In genomic region chr5:34716986-34717385, GRCh38 we compare ENCODE assay signal across 16 cellular contexts.
A peak's percentile ranks its signal among the peaks of the same experiment; 100 is the strongest.
DNase-seq lines count a peak whose midpoint lies in the region; ATAC-seq and TF ChIP-seq lines count a peak whose summit lies in the region.
"Had no signal": no experiment of that assay in that cellular context is flagged by ENCODE, and none has a peak within 500 bp of the region (broad histone marks: within the 10 kb centered on the region; RNA-seq: fewer than 3 reads in every experiment).

No MANE protein-coding gene starts in this region.

- H3T11ph ChIP-seq in H9 (ENCODE audit: low read length): no peak overlapping the region

- H3K4me3 ChIP-seq in foreskin fibroblast (ENCODE audit: low read depth in 1 of 2, low read length in 2 of 2) (peak overlapping the region in 1 of 2 donors; percentile 2), spleen (no peak overlapping the region), OCI-LY7 (ENCODE audit: low read depth, low read length, poor library complexity, severe bottlenecking) (no peak overlapping the region)
- H3K4me3 ChIP-seq: HAP-1 had no signal

- no peak overlapping the region for H3K9ac ChIP-seq in H9 (ENCODE audit: extremely low read depth, insufficient read length, low read length)
- H3K9ac ChIP-seq: KMS-11 had no signal

- H3K9me2 ChIP-seq in OCI-LY7 (ENCODE audit: insufficient read depth, low read length): no peaks in the 10 kb centered on the region

- H3K27me3 Mint-ChIP-seq in H9 (ENCODE audit: low read depth) (no peaks in the 10 kb centered on the region), progenitor cell of endocrine pancreas (no peaks in the 10 kb centered on the region)

- no peak overlapping the region for H4K91ac ChIP-seq in H9 (ENCODE audit: insufficient read length, low read depth, low read length)

- H3K14ac ChIP-seq in H9 (ENCODE audit: insufficient read depth, low read length): no peak overlapping the region

- H2AK5ac ChIP-seq in H9 (ENCODE audit: insufficient read length, low read length): no peak overlapping the region

- H3K4me2 ChIP-seq in H9 (ENCODE audit: insufficient read depth, insufficient read length, low read length): no peak overlapping the region
- no peak overlapping the region for H3K4me2 ChIP-seq in OCI-LY7 (ENCODE audit: low read length)
- H3K4me2 ChIP-seq: KMS-11 had no signal

- no peak overlapping the region for H2BK120ac ChIP-seq in H9 (ENCODE audit: low read depth, low read length, poor library complexity, severe bottlenecking)

- POLR2A ChIA-PET in OCI-LY7 (lab: Charles Lee): interaction anchor here (0.5 kb wide), 1 partner anchor 188 kb away, joined by 4 read pairs; no protein-coding TSS in a partner anchor

- no peak overlapping the region for H4K8ac ChIP-seq in H9 (replicated peaks; ENCODE audit: insufficient read length, low read depth, low read length)

- no peak for ATAC-seq in HG03139 (IDR thresholded peaks at IDR 0.05; ENCODE audit: unreplicated experiment)

- H3K79me1 ChIP-seq in H9 (ENCODE audit: insufficient read depth, low read depth, low read length, poor library complexity, severe bottlenecking): no peaks in the 10 kb centered on the region

- H3K27me3 ChIP-seq in H9 (ENCODE audit: insufficient read depth, low read length): no peaks in the 10 kb centered on the region
- H3K27me3 ChIP-seq in spleen (replicated peaks in 1 of 7): no peaks in the 10 kb centered on the region
- H3K27me3 ChIP-seq: BE2C had no signal

- no peak overlapping the region for H4K5ac ChIP-seq in H9 (ENCODE audit: insufficient read length, low read depth, low read length)

- no peak overlapping the region for H2BK15ac ChIP-seq in H9 (ENCODE audit: low read depth, low read length)

- TF ChIP-seq POLR2A in spleen (IDR thresholded peaks at IDR 0.05): no peak

- H3K9me3 ChIP-seq in H9 (ENCODE audit: control insufficient read depth, low read depth, low read length): no peaks in the 10 kb centered on the region
- no peaks in the 10 kb centered on the region for H3K9me3 ChIP-seq in spleen
- H3K9me3 ChIP-seq in OCI-LY7 (ENCODE audit: low read length): no peaks in the 10 kb centered on the region
- H3K9me3 ChIP-seq: BE2C, HAP-1 had no signal

- H3K4me1 ChIP-seq in H9 (ENCODE audit: insufficient read depth, low read length) (peaks cover 22% of the 10 kb centered on the region; the same call in 1 of the 2 replicates), spleen (peaks cover 5 to 50% (median 21%) of the 10 kb centered on the region in 6 donors), OCI-LY7 (ENCODE audit: insufficient read depth, low read length, poor library complexity, severe bottlenecking) (no peaks in the 10 kb centered on the region)
- H3K4me1 ChIP-seq: BE2C, HAP-1 had no signal

- H3K79me2 ChIP-seq in H9 (ENCODE audit: insufficient read depth, low read length) (peaks cover 22% of the 10 kb centered on the region; the same call in 1 of the 2 replicates), OCI-LY7 (ENCODE audit: insufficient read depth, low read depth, low read length) (no peaks in the 10 kb centered on the region)

- no peak overlapping the region for H2BK20ac ChIP-seq in H9 (ENCODE audit: low read depth, low read length, poor library complexity, severe bottlenecking)

- BruUV-seq in OCI-LY7 (replicated peaks; lab: Mats Ljungman, UMichigan): no TSS peak

- H3K27ac ChIP-seq in H9 (ENCODE audit: insufficient read length, low read depth, low read length) (peak overlapping the region; percentile 92), spleen (peak overlapping the region in 7 of 8 donors; percentile 22 to 70 (median 48)), OCI-LY7 (ENCODE audit: low read depth, low read length, poor library complexity, severe bottlenecking) (no peak overlapping the region)
- H3K27ac ChIP-seq: KMS-11 had no signal

- H3K4ac ChIP-seq in H9 (ENCODE audit: low read depth, low read length): no peak overlapping the region

- H3K27ac Mint-ChIP-seq in H9: peak overlapping the region; percentile 78 to 94 (median 82); a peak in 6 of 7 replicates
- H3K27ac Mint-ChIP-seq in progenitor cell of endocrine pancreas: no peak overlapping the region
- H3K27ac Mint-ChIP-seq: activated CD4-positive, alpha-beta memory T cell treated with anti-CD3 and anti-CD28 coated beads, Interleukin-2, amount 10 ng/mL, durations not matched to agents 7 days and 5 days had no signal

- H2BK12ac ChIP-seq in H9 (ENCODE audit: insufficient read length, low read depth, low read length): no peak overlapping the region

- intact Hi-C loops in spleen (cut with DNase I; ENCODE audit: low total_unique reads): no loop called here
- intact Hi-C loops in OCI-LY7 (cut with micrococcal nuclease; ENCODE audit: unreplicated experiment): no loop called here

- H4K20me1 ChIP-seq in H9 (ENCODE audit: control insufficient read depth, insufficient read depth, insufficient read length): no peaks in the 10 kb centered on the region
- H4K20me1 ChIP-seq in OCI-LY7 (ENCODE audit: insufficient read depth, low read length): no peaks in the 10 kb centered on the region

- peaks cover 40 to 50% of the 10 kb centered on the region in 2 experiments for H3K4me1 Mint-ChIP-seq in H9
- peaks cover 26% of the 10 kb centered on the region for H3K4me1 Mint-ChIP-seq in progenitor cell of endocrine pancreas (ENCODE audit: low read depth)
- H3K4me1 Mint-ChIP-seq: activated CD4-positive, alpha-beta memory T cell treated with anti-CD3 and anti-CD28 coated beads, Interleukin-2, amount 10 ng/mL, durations not matched to agents 7 days and 5 days had no signal

- H3K23ac ChIP-seq in H9 (ENCODE audit: insufficient read length, low read depth, low read length): no peak overlapping the region

- no peak overlapping the region for H2AFZ ChIP-seq in H9 (ENCODE audit: low read length)
- H2AFZ ChIP-seq in OCI-LY7 (ENCODE audit: low read length): no peak overlapping the region

- no peak overlapping the region for H2BK5ac ChIP-seq in H9 (ENCODE audit: insufficient read length, low read length)

- H3K36me3 ChIP-seq in spleen: no peaks in the 10 kb centered on the region
- H3K36me3 ChIP-seq in OCI-LY7 (ENCODE audit: insufficient read depth, low read length): no peaks in the 10 kb centered on the region
- H3K36me3 ChIP-seq: BE2C had no signal

- CTCF ChIA-PET in OCI-LY7 (lab: Charles Lee; ENCODE audit: unreplicated experiment): no interaction called here

- H3K9me3 Mint-ChIP-seq in H9: no peaks in the 10 kb centered on the region; a peak in 1 of 5 replicates
- peaks cover 4% of the 10 kb centered on the region for H3K9me3 Mint-ChIP-seq in progenitor cell of endocrine pancreas (ENCODE audit: low read depth)
- H3K9me3 Mint-ChIP-seq: activated CD4-positive, alpha-beta memory T cell treated with anti-CD3 and anti-CD28 coated beads, Interleukin-2, amount 10 ng/mL, durations not matched to agents 7 days and 5 days had no signal

- no peak overlapping the region for H3K56ac ChIP-seq in H9 (ENCODE audit: insufficient read length, low read depth, low read length)

- no peak overlapping the region for H3K18ac ChIP-seq in H9 (ENCODE audit: insufficient read length, low read depth, low read length)

- no peaks in the 10 kb centered on the region for H3K23me2 ChIP-seq in H9 (ENCODE audit: insufficient read length, low read depth, low read length, poor library complexity, severe bottlenecking)

- no peak for DNase-seq in H9
- peak; percentile 68 for DNase-seq in amniotic epithelial cell (ENCODE audit: low read depth)
- peak; percentile 41 to 66 for DNase-seq in foreskin fibroblast
- no peak for DNase-seq in spleen
- DNase-seq in OCI-LY7 (ENCODE audit: low spot score): no peak
- DNase-seq in NCI-H2029 treated with DMSO at 0.1 percent for 48 hours (lab: John Stamatoyannopoulos, UW): no peak
- DNase-seq in progenitor cell of endocrine pancreas (ENCODE audit: low spot score, unreplicated experiment): no peak
- DNase-seq: activated CD4-positive, alpha-beta memory T cell treated with anti-CD3 and anti-CD28 coated beads, Interleukin-2, amount 10 ng/mL, durations not matched to agents 7 days and 5 days; BE2C; hypothalamus; left cardiac atrium; naive B cell; NCI-H1436 treated with DMSO at 0.1 percent for 48 hours had no signal

- H3K36me3 Mint-ChIP-seq in H9 (ENCODE audit: insufficient read depth in 1 of 3, low read depth in 3 of 3) (peaks cover 4 to 16% (median 13%) of the 10 kb centered on the region in 3 experiments; a peak in 6 of 7 replicates), progenitor cell of endocrine pancreas (ENCODE audit: insufficient read depth) (peaks cover 19% of the 10 kb centered on the region)
- H3K36me3 Mint-ChIP-seq: naive B cell had no signal

- H3K4me3 Mint-ChIP-seq in H9 (peak overlapping the region in 1 of 2 experiments; percentile 2; a peak in 1 of 5 replicates), progenitor cell of endocrine pancreas (ENCODE audit: low read depth) (no peak overlapping the region)
- H3K4me3 Mint-ChIP-seq: activated CD4-positive, alpha-beta memory T cell treated with anti-CD3 and anti-CD28 coated beads, Interleukin-2, amount 10 ng/mL, durations not matched to agents 7 days and 5 days; naive B cell had no signal

- WGBS in H9 (ENCODE audit: extremely low coverage, insufficient read length, low lambda C conversion rate): no CpG with 5 or more reads among the region's 2 CpGs
- 61 to 92% (median 69%) methylated on average over 2 of the region's 2 CpGs for WGBS in spleen, 5 donors

- TF ChIP-seq CTCF in H9 (conservative IDR thresholded peaks at IDR 0.05): no peak
- TF ChIP-seq CTCF in foreskin fibroblast (IDR thresholded peaks at IDR 0.05; ENCODE audit: low read depth, low read length): no peak
- TF ChIP-seq CTCF in spleen (IDR thresholded peaks at IDR 0.05 in 8 of 11, conservative IDR thresholded peaks at IDR 0.05 in 3 of 11): no peak
- no peak for TF ChIP-seq CTCF in OCI-LY7 (conservative IDR thresholded peaks at IDR 0.05; ENCODE audit: low read length)
- no peak for TF ChIP-seq CTCF in progenitor cell of endocrine pancreas (IDR thresholded peaks at IDR 0.05; ENCODE audit: unreplicated experiment)

Comparison
In these comparisons a context has a peak if more than half of its experiments do, and no peak if none do; other contexts are left out.
1. DNase-seq: peak in amniotic epithelial cell (single experiment) and foreskin fibroblast (2 of 2); none in H9 (single experiment), spleen (single experiment), OCI-LY7 (single experiment), NCI-H2029 treated with DMSO at 0.1 percent for 48 hours (single experiment) and progenitor cell of endocrine pancreas (single experiment).